In the genomic region with DNA sequence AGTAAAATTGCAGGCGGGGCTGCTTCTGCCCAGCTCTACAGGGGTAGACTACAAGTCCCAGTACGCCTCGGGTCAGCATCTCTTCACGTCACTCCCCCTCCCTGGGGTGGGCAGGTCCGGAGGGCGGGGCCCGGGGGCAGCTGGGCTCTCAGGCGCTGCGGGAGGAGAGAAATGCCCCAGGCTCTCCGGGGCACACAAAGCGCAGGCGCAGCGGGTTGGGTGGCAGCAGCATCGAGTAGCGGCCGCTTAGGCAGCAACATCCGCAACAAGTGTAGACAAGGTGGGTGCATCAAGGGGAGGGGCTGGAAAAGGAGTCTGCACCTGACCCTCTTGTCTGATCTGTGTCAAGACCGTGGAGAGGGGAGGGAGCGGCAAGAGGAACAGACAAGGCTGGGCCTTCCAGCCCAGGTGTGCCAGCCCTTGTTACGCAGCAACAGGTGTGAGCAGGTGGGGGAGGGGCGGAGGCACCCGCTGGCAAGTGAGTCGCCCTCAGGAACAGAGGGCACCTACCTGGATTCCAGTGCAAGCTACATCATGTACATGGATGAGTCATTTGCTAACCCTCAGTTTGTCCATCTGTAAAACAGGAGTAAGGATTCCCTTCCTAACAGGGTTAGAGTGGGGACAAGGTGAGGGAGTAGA, we compare ENCODE assay signal across 1 cellular context.
TF ChIP-seq lines count a peak whose summit lies in the region.

No MANE protein-coding gene starts in this region.

TF ChIP-seq in HEK293, 187 proteins besides CTCF, POLR2A, EP300 and RAD21 (continued from another document and continues in another):
- TF ChIP-seq SALL2 (tag by site-specific recombination; IDR thresholded peaks at IDR 0.05; ENCODE audit: borderline replicate concordance): no peak
- peak; percentile 40 for TF ChIP-seq KLF1 (tag by site-specific recombination; IDR thresholded peaks at IDR 0.05)
- TF ChIP-seq, protein P1, sequence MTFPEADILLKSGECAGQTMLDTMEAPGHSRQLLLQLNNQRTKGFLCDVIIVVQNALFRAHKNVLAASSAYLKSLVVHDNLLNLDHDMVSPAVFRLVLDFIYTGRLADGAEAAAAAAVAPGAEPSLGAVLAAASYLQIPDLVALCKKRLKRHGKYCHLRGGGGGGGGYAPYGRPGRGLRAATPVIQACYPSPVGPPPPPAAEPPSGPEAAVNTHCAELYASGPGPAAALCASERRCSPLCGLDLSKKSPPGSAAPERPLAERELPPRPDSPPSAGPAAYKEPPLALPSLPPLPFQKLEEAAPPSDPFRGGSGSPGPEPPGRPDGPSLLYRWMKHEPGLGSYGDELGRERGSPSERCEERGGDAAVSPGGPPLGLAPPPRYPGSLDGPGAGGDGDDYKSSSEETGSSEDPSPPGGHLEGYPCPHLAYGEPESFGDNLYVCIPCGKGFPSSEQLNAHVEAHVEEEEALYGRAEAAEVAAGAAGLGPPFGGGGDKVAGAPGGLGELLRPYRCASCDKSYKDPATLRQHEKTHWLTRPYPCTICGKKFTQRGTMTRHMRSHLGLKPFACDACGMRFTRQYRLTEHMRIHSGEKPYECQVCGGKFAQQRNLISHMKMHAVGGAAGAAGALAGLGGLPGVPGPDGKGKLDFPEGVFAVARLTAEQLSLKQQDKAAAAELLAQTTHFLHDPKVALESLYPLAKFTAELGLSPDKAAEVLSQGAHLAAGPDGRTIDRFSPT (tag by site-specific recombination; IDR thresholded peaks at IDR 0.05): peak; percentile 21; the same call in 1 of the 2 replicates
- TF ChIP-seq KLF8 (tag by site-specific recombination; IDR thresholded peaks at IDR 0.05): no peak
- TF ChIP-seq ZNF837 (tag by site-specific recombination; IDR thresholded peaks at IDR 0.05): no peak
- TF ChIP-seq ZNF510 (tag by site-specific recombination; IDR thresholded peaks at IDR 0.05; ENCODE audit: insufficient replicate concordance): no peak
- TF ChIP-seq ZNF266 (tag by site-specific recombination; IDR thresholded peaks at IDR 0.05; ENCODE audit: low read depth): no peak
- no peak for TF ChIP-seq ZNF677 (tag by site-specific recombination; IDR thresholded peaks at IDR 0.05)
- no peak for TF ChIP-seq ZNF654 (tag by site-specific recombination; IDR thresholded peaks at IDR 0.05; ENCODE audit: low read depth)
- TF ChIP-seq ZNF701 (tag by site-specific recombination; IDR thresholded peaks at IDR 0.05): no peak
- TF ChIP-seq, protein P2, sequence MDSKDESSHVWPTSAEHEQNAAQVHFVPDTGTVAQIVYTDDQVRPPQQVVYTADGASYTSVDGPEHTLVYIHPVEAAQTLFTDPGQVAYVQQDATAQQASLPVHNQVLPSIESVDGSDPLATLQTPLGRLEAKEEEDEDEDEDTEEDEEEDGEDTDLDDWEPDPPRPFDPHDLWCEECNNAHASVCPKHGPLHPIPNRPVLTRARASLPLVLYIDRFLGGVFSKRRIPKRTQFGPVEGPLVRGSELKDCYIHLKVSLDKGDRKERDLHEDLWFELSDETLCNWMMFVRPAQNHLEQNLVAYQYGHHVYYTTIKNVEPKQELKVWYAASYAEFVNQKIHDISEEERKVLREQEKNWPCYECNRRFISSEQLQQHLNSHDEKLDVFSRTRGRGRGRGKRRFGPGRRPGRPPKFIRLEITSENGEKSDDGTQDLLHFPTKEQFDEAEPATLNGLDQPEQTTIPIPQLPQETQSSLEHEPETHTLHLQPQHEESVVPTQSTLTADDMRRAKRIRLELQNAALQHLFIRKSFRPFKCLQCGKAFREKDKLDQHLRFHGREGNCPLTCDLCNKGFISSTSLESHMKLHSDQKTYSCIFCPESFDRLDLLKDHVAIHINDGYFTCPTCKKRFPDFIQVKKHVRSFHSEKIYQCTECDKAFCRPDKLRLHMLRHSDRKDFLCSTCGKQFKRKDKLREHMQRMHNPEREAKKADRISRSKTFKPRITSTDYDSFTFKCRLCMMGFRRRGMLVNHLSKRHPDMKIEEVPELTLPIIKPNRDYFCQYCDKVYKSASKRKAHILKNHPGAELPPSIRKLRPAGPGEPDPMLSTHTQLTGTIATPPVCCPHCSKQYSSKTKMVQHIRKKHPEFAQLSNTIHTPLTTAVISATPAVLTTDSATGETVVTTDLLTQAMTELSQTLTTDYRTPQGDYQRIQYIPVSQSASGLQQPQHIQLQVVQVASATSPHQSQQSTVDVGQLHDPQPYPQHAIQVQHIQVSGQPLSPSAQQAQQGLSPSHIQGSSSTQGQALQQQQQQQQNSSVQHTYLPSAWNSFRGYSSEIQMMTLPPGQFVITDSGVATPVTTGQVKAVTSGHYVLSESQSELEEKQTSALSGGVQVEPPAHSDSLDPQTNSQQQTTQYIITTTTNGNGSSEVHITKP (tag by site-specific recombination; IDR thresholded peaks at IDR 0.05): peak; percentile 71
- no peak for TF ChIP-seq ZNF423 (tag by site-specific recombination; IDR thresholded peaks at IDR 0.05)
- TF ChIP-seq SCRT1 (tag by site-specific recombination; IDR thresholded peaks at IDR 0.05; ENCODE audit: borderline replicate concordance): peak; percentile 100
- TF ChIP-seq ZNF785 (tag by site-specific recombination; IDR thresholded peaks at IDR 0.05): no peak
- 0 out of 2 replicates have a peak, but pooled peaks have one; percentile 18 for TF ChIP-seq SP7 (tag by site-specific recombination; IDR thresholded peaks at IDR 0.05)
- TF ChIP-seq SP3 (tag by site-specific recombination; IDR thresholded peaks at IDR 0.05): peak; percentile 85
- TF ChIP-seq SCRT2 (tag by site-specific recombination; IDR thresholded peaks at IDR 0.05): peak; percentile 100
- TF ChIP-seq ZNF248 (tag by site-specific recombination; IDR thresholded peaks at IDR 0.05): no peak
- TF ChIP-seq MZF1 (tag by site-specific recombination; IDR thresholded peaks at IDR 0.05; ENCODE audit: borderline replicate concordance): no peak
- TF ChIP-seq GLIS1 (tag by site-specific recombination; IDR thresholded peaks at IDR 0.05): no peak
- no peak for TF ChIP-seq ZSCAN30 (tag by site-specific recombination; IDR thresholded peaks at IDR 0.05)
- TF ChIP-seq ZNF133 (tag by site-specific recombination; IDR thresholded peaks at IDR 0.05): no peak
- TF ChIP-seq ZNF626 (tag by site-specific recombination; IDR thresholded peaks at IDR 0.05): no peak
- no peak for TF ChIP-seq REPIN1 (tag by site-specific recombination; IDR thresholded peaks at IDR 0.05; ENCODE audit: low read depth)
- no peak for TF ChIP-seq TCF7L2 (IDR thresholded peaks at IDR 0.05; ENCODE audit: borderline replicate concordance, low read depth, low read length)
- TF ChIP-seq, protein P3, sequence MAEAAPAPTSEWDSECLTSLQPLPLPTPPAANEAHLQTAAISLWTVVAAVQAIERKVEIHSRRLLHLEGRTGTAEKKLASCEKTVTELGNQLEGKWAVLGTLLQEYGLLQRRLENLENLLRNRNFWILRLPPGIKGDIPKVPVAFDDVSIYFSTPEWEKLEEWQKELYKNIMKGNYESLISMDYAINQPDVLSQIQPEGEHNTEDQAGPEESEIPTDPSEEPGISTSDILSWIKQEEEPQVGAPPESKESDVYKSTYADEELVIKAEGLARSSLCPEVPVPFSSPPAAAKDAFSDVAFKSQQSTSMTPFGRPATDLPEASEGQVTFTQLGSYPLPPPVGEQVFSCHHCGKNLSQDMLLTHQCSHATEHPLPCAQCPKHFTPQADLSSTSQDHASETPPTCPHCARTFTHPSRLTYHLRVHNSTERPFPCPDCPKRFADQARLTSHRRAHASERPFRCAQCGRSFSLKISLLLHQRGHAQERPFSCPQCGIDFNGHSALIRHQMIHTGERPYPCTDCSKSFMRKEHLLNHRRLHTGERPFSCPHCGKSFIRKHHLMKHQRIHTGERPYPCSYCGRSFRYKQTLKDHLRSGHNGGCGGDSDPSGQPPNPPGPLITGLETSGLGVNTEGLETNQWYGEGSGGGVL (tag by site-specific recombination; IDR thresholded peaks at IDR 0.05): no peak
- no peak for TF ChIP-seq ZNF514 (tag by site-specific recombination; IDR thresholded peaks at IDR 0.05)
- TF ChIP-seq ZNF521 (tag by site-specific recombination; IDR thresholded peaks at IDR 0.05): no peak
- TF ChIP-seq, protein P4, sequence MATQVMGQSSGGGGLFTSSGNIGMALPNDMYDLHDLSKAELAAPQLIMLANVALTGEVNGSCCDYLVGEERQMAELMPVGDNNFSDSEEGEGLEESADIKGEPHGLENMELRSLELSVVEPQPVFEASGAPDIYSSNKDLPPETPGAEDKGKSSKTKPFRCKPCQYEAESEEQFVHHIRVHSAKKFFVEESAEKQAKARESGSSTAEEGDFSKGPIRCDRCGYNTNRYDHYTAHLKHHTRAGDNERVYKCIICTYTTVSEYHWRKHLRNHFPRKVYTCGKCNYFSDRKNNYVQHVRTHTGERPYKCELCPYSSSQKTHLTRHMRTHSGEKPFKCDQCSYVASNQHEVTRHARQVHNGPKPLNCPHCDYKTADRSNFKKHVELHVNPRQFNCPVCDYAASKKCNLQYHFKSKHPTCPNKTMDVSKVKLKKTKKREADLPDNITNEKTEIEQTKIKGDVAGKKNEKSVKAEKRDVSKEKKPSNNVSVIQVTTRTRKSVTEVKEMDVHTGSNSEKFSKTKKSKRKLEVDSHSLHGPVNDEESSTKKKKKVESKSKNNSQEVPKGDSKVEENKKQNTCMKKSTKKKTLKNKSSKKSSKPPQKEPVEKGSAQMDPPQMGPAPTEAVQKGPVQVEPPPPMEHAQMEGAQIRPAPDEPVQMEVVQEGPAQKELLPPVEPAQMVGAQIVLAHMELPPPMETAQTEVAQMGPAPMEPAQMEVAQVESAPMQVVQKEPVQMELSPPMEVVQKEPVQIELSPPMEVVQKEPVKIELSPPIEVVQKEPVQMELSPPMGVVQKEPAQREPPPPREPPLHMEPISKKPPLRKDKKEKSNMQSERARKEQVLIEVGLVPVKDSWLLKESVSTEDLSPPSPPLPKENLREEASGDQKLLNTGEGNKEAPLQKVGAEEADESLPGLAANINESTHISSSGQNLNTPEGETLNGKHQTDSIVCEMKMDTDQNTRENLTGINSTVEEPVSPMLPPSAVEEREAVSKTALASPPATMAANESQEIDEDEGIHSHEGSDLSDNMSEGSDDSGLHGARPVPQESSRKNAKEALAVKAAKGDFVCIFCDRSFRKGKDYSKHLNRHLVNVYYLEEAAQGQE (tag by site-specific recombination; IDR thresholded peaks at IDR 0.05): no peak
- no peak for TF ChIP-seq ZNF433 (tag by site-specific recombination; IDR thresholded peaks at IDR 0.05; ENCODE audit: low read depth)
- 0 out of 2 replicates have a peak, but pooled peaks have one; percentile 51 for TF ChIP-seq ZEB2 (tag by site-specific recombination; IDR thresholded peaks at IDR 0.05)
- TF ChIP-seq, protein P5, sequence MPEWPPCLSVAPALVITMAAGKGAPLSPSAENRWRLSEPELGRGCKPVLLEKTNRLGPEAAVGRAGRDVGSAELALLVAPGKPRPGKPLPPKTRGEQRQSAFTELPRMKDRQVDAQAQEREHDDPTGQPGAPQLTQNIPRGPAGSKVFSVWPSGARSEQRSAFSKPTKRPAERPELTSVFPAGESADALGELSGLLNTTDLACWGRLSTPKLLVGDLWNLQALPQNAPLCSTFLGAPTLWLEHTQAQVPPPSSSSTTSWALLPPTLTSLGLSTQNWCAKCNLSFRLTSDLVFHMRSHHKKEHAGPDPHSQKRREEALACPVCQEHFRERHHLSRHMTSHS (tag by site-specific recombination; IDR thresholded peaks at IDR 0.05): no peak
- TF ChIP-seq ZNF596 (tag by site-specific recombination; IDR thresholded peaks at IDR 0.05): no peak
- peak; percentile 69 for TF ChIP-seq ZNF335 (tag by site-specific recombination; conservative IDR thresholded peaks at IDR 0.05)
- TF ChIP-seq, protein P6, sequence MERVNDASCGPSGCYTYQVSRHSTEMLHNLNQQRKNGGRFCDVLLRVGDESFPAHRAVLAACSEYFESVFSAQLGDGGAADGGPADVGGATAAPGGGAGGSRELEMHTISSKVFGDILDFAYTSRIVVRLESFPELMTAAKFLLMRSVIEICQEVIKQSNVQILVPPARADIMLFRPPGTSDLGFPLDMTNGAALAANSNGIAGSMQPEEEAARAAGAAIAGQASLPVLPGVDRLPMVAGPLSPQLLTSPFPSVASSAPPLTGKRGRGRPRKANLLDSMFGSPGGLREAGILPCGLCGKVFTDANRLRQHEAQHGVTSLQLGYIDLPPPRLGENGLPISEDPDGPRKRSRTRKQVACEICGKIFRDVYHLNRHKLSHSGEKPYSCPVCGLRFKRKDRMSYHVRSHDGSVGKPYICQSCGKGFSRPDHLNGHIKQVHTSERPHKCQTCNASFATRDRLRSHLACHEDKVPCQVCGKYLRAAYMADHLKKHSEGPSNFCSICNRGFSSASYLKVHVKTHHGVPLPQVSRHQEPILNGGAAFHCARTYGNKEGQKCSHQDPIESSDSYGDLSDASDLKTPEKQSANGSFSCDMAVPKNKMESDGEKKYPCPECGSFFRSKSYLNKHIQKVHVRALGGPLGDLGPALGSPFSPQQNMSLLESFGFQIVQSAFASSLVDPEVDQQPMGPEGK (tag by site-specific recombination; IDR thresholded peaks at IDR 0.05): peak; percentile 73
- no peak for TF ChIP-seq ZNF140 (tag by site-specific recombination; IDR thresholded peaks at IDR 0.05)
- no peak for TF ChIP-seq ZXDB (tag by site-specific recombination; IDR thresholded peaks at IDR 0.05)
- TF ChIP-seq ZNF10 (tag by site-specific recombination; IDR thresholded peaks at IDR 0.05): no peak
- peak; percentile 84 for TF ChIP-seq KLF9 (tag by site-specific recombination; IDR thresholded peaks at IDR 0.05; ENCODE audit: low read depth)
- no peak for TF ChIP-seq ZNF426 (tag by site-specific recombination; IDR thresholded peaks at IDR 0.05)
- TF ChIP-seq ZNF132 (tag by site-specific recombination; IDR thresholded peaks at IDR 0.05; ENCODE audit: borderline replicate concordance): no peak
- TF ChIP-seq SP2 (tag by site-specific recombination; IDR thresholded peaks at IDR 0.05): peak; percentile 58
- TF ChIP-seq ZNF24 (tag by site-specific recombination; IDR thresholded peaks at IDR 0.05): no peak
- no peak for TF ChIP-seq ZNF658 (tag by site-specific recombination; IDR thresholded peaks at IDR 0.05)
- TF ChIP-seq, protein P7, sequence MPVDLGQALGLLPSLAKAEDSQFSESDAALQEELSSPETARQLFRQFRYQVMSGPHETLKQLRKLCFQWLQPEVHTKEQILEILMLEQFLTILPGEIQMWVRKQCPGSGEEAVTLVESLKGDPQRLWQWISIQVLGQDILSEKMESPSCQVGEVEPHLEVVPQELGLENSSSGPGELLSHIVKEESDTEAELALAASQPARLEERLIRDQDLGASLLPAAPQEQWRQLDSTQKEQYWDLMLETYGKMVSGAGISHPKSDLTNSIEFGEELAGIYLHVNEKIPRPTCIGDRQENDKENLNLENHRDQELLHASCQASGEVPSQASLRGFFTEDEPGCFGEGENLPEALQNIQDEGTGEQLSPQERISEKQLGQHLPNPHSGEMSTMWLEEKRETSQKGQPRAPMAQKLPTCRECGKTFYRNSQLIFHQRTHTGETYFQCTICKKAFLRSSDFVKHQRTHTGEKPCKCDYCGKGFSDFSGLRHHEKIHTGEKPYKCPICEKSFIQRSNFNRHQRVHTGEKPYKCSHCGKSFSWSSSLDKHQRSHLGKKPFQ (tag by site-specific recombination; IDR thresholded peaks at IDR 0.05): no peak
- TF ChIP-seq WT1 (tag by site-specific recombination; IDR thresholded peaks at IDR 0.05): no peak
- no peak for TF ChIP-seq ZNF184 (tag by site-specific recombination; IDR thresholded peaks at IDR 0.05)
- TF ChIP-seq ZNF529 (tag by site-specific recombination; IDR thresholded peaks at IDR 0.05; ENCODE audit: insufficient replicate concordance): no peak
- TF ChIP-seq ZFP37 (tag by site-specific recombination; IDR thresholded peaks at IDR 0.05): no peak
- no peak for TF ChIP-seq ZNF660 (tag by site-specific recombination; IDR thresholded peaks at IDR 0.05)
